8 cellular contexts compared by ENCODE assay signal in genomic region chr5:177022386-177023246, GRCh38. TPM values are rescaled to one million over a fixed set of nuclear protein-coding genes. Genes with fewer than 3 reads are reported as not detected.
DNase-seq lines count a peak whose midpoint lies in the region; ATAC-seq and TF ChIP-seq lines count a peak whose summit lies in the region.

TSS of gene ZNF346 (plus strand) at chr5:177022696. CDS start at chr5:177022739, 43 bp downstream.

- H3K4me3 Mint-ChIP-seq in T-helper 17 cell = peak within 1 kb of the TSS; percentile 99

- peak within 1 kb of the TSS; percentile 96 for H3K27ac Mint-ChIP-seq in T-helper 17 cell

- H3K4me1 Mint-ChIP-seq in T-helper 17 cell = peaks cover 39% of the 10 kb centered on the region

- 0 to 1% (median 0%) methylated on average over 52 to 75 of the region's 75 CpGs for WGBS in psoas muscle, 3 donors
- WGBS in urinary bladder = under 1% methylated on average over 75 of the region's 75 CpGs

- H3K4me1 ChIP-seq in right atrium auricular region = peaks cover 0 to 16% of the 10 kb centered on the region in 2 donors
- peaks cover 6% of the 10 kb centered on the region for H3K4me1 ChIP-seq in psoas muscle
- H3K4me1 ChIP-seq in urinary bladder (ENCODE audit: insufficient read depth) = no peaks in the 10 kb centered on the region

- DNase-seq in NCI-H187 (lab: John Stamatoyannopoulos, UW) (peak; percentile 78 to 81), T-helper 17 cell (peak; percentile 87 to 90 (median 88)), right atrium auricular region (ENCODE audit: low spot score) (peak; percentile 93), psoas muscle (peak; percentile 89 to 95)

- no peaks in the 10 kb centered on the region for H3K9me3 ChIP-seq in T-helper 17 cell (ENCODE audit: control insufficient read depth, low read length, poor library complexity, severe bottlenecking)
- H3K9me3 ChIP-seq in right atrium auricular region = no peaks in the 10 kb centered on the region
- no peaks in the 10 kb centered on the region for H3K9me3 ChIP-seq in psoas muscle

- TF ChIP-seq CTCF in right atrium auricular region (IDR thresholded peaks at IDR 0.05) = peak; percentile 57 to 74
- peak; percentile 59 for TF ChIP-seq CTCF in psoas muscle (IDR thresholded peaks at IDR 0.05)

- H3K27me3 Mint-ChIP-seq in T-helper 17 cell = no peaks in the 10 kb centered on the region

- no peaks in the 10 kb centered on the region for H3K36me3 ChIP-seq in right atrium auricular region
- H3K36me3 ChIP-seq in psoas muscle (ENCODE audit: insufficient read depth in 1 of 2, low read depth in 1 of 2) = peaks cover 0 to 17% of the 10 kb centered on the region in 2 donors
- no peaks in the 10 kb centered on the region for H3K36me3 ChIP-seq in urinary bladder (ENCODE audit: insufficient read depth)

- TF ChIP-seq POLR2A in GM15510 (IDR thresholded peaks at IDR 0.05; ENCODE audit: borderline replicate concordance, extremely low read depth, insufficient read length) = peak; percentile 88

- H3K27ac ChIP-seq in angular gyrus (ENCODE audit: low read depth, low read length) (peak within 1 kb of the TSS; percentile 76), right atrium auricular region (peak within 1 kb of the TSS; percentile 85 to 87), psoas muscle (peak within 1 kb of the TSS; percentile 78), urinary bladder (ENCODE audit: low read depth) (peak within 1 kb of the TSS; percentile 63)

- peak within 1 kb of the TSS; percentile 79 to 86 for H3K4me3 ChIP-seq in right atrium auricular region
- peak within 1 kb of the TSS; percentile 99 for H3K4me3 ChIP-seq in psoas muscle
- peak within 1 kb of the TSS; percentile 79 for H3K4me3 ChIP-seq in urinary bladder (ENCODE audit: low read depth, low read length)

- intact Hi-C loops in psoas muscle (cut with DNase I) = no loop called here

- H3K27me3 ChIP-seq in right atrium auricular region (no peaks in the 10 kb centered on the region), psoas muscle (ENCODE audit: insufficient read depth in 3 of 3, low read length in 2 of 3) (no peaks in the 10 kb centered on the region)

- ATAC-seq in HG02885 (IDR thresholded peaks at IDR 0.05; ENCODE audit: poor library complexity, unreplicated experiment) (peak; percentile 86), T-helper 17 cell (peak; percentile 98), psoas muscle (peak; percentile 92 to 98 (median 95))

- H3K36me3 Mint-ChIP-seq in T-helper 17 cell (ENCODE audit: low read depth) = peaks cover 2% of the 10 kb centered on the region

RNA-seq across cellular contexts. Expression of gene ZNF346, which starts in this region (rescaled TPM):
- 10 to 100 TPM; 14.9 to 18.4 TPM for total RNA-seq in T-helper 17 cell
- 1 to 10 TPM; 8.5 TPM for total RNA-seq in right atrium auricular region
- 1 to 10 TPM; 3.5 to 7.9 (median 6.8) TPM for total RNA-seq in psoas muscle
- 1 to 10 TPM; 4.8 to 8.3 (median 5.4) TPM for polyA plus RNA-seq in psoas muscle
- 21.8 TPM for total RNA-seq in urinary bladder
- polyA plus RNA-seq in urinary bladder = 12.4 TPM

Comparison
In these comparisons a context has a peak if more than half of its experiments do, and no peak if none do; other contexts are left out.
1. Peak in every context shown above with its lines: DNase-seq, ATAC-seq, H3K4me3 ChIP-seq and H3K27ac ChIP-seq.